Comparison of ENCODE assay signal across 8 cellular contexts in genomic region chr16:64983983-64984382, GRCh38.
DNase-seq lines count a peak whose midpoint lies in the region; ATAC-seq and TF ChIP-seq lines count a peak whose summit lies in the region.

No MANE protein-coding gene starts in this region.

- no peak overlapping the region for H3K4me3 Mint-ChIP-seq in natural killer cell

- H3K4me3 ChIP-seq in coronary artery, result no peak overlapping the region

- H3K27me3 Mint-ChIP-seq in natural killer cell (ENCODE audit: low read depth in 2 of 2), result no peaks in the 10 kb centered on the region

- intact Hi-C loops in natural killer cell (cut with micrococcal nuclease), result no loop called here

- ATAC-seq in HG03159 (IDR thresholded peaks at IDR 0.05; ENCODE audit: unreplicated experiment), result no peak
- no peak for ATAC-seq in GM18498 (IDR thresholded peaks at IDR 0.05; ENCODE audit: unreplicated experiment)
- ATAC-seq in natural killer cell, result no peak
- no peak for ATAC-seq in GM19035 (IDR thresholded peaks at IDR 0.05; ENCODE audit: unreplicated experiment)

- peaks cover 6% of the 10 kb centered on the region for H3K36me3 Mint-ChIP-seq in natural killer cell

- peak overlapping the region; percentile 9 to 10 for H3K27ac ChIP-seq in coronary artery

- H3K9me3 Mint-ChIP-seq in natural killer cell, result peaks cover 4 to 10% of the 10 kb centered on the region in 2 donors

- no peak overlapping the region for H3K27ac Mint-ChIP-seq in natural killer cell

- peak; percentile 43 for TF ChIP-seq CTCF in GM12872 (IDR thresholded peaks at IDR 0.05; ENCODE audit: insufficient read depth, low read depth, low read length)
- TF ChIP-seq CTCF in coronary artery (IDR thresholded peaks at IDR 0.05), result no peak
- TF ChIP-seq CTCF in natural killer cell (IDR thresholded peaks at IDR 0.05), result no peak

- no peaks in the 10 kb centered on the region for H3K4me1 Mint-ChIP-seq in natural killer cell

- DNase-seq in NCI-H460 (ENCODE audit: extremely low read depth, low read depth), result peak; percentile 72
- no peak for DNase-seq in coronary artery (ENCODE audit: low spot score)
- peak; percentile 61 for DNase-seq in midbrain (lab: John Stamatoyannopoulos, UW)
- no peak for DNase-seq in natural killer cell

Comparison
In these comparisons a context has a peak if more than half of its experiments do, and no peak if none do; other contexts are left out.
1. DNase-seq: peak in NCI-H460 (single experiment) and midbrain (single experiment); none in coronary artery (single experiment) and natural killer cell (single experiment).